17 cellular contexts compared by ENCODE assay signal in genomic region chr14:81206115-81206514, GRCh38. TPM values are rescaled to one million over a fixed set of nuclear protein-coding genes. Genes with fewer than 3 reads are reported as not detected.
DNase-seq lines count a peak whose midpoint lies in the region; ATAC-seq and TF ChIP-seq lines count a peak whose summit lies in the region.
"Had no signal": no experiment of that assay in that cellular context is flagged by ENCODE, and none has a peak within 500 bp of the region (broad histone marks: within the 10 kb centered on the region; RNA-seq: fewer than 3 reads in every experiment).

No MANE protein-coding gene starts in this region.

- H3K4me3 Mint-ChIP-seq in activated T-cell treated with anti-CD3 and anti-CD28 coated beads, Interleukin-2, amount 50 U/mL, for 4 hours, result no peak overlapping the region
- H3K4me3 Mint-ChIP-seq in dendritic cell treated with granulocyte-macrophage colony-stimulating factor and Interleukin-4, amounts not matched to agents 40 ng/mL and 50 ng/mL, for 4 days, result no peak overlapping the region
- H3K4me3 Mint-ChIP-seq: type B pancreatic cell had no signal

- H3K9me3 Mint-ChIP-seq in activated T-cell treated with anti-CD3 and anti-CD28 coated beads, Interleukin-2, amount 50 U/mL, for 4 hours, result no peaks in the 10 kb centered on the region
- H3K9me3 Mint-ChIP-seq in dendritic cell treated with granulocyte-macrophage colony-stimulating factor and Interleukin-4, amounts not matched to agents 40 ng/mL and 50 ng/mL, for 4 days, result no peaks in the 10 kb centered on the region
- H3K9me3 Mint-ChIP-seq: type B pancreatic cell had no signal

- peaks cover 53% of the 10 kb centered on the region for H3K36me3 Mint-ChIP-seq in activated T-cell treated with anti-CD3 and anti-CD28 coated beads, Interleukin-2, amount 50 U/mL, for 4 hours (ENCODE audit: insufficient read depth)
- peaks cover 73% of the 10 kb centered on the region for H3K36me3 Mint-ChIP-seq in dendritic cell treated with granulocyte-macrophage colony-stimulating factor and Interleukin-4, amounts not matched to agents 40 ng/mL and 50 ng/mL, for 4 days (ENCODE audit: low read depth)

- peaks cover 2 to 16% of the 10 kb centered on the region in 2 donors for H3K36me3 ChIP-seq in gastrocnemius medialis

- in situ Hi-C loops in gastrocnemius medialis (cut with MboI; ENCODE audit: low sequenced_read_pairs in 4 of 4), result no loop called here

- no peaks in the 10 kb centered on the region for H3K9me3 ChIP-seq in gastrocnemius medialis
- H3K9me3 ChIP-seq: neutrophil, Peyer's patch had no signal

- no peak for TF ChIP-seq POLR2A in gastrocnemius medialis (IDR thresholded peaks at IDR 0.05)

- H3K4me1 ChIP-seq in gastrocnemius medialis, result peaks cover 37 to 57% of the 10 kb centered on the region in 2 donors
- H3K4me1 ChIP-seq: Peyer's patch had no signal

- TF ChIP-seq CTCF in gastrocnemius medialis (IDR thresholded peaks at IDR 0.05 in 4 of 5, conservative IDR thresholded peaks at IDR 0.05 in 1 of 5), result no peak

- H3K4me3 ChIP-seq in gastrocnemius medialis, result no peak overlapping the region
- H3K4me3 ChIP-seq: Peyer's patch had no signal

- no peak for DNase-seq in activated T-cell treated with anti-CD3 and anti-CD28 coated beads, Interleukin-2, amount 50 U/mL, for 4 hours
- DNase-seq in activated T-cell treated with anti-CD3 and anti-CD28 coated beads, Interleukin-2, amount 50 U/mL, for 48 hours, result no peak
- DNase-seq in gastrocnemius medialis (no peak), NCI-H1417 treated with DMSO at 0.1 percent for 48 hours (lab: John Stamatoyannopoulos, UW) (no peak)
- no peak for DNase-seq in stimulated activated naive CD4-positive, alpha-beta T cell (lab: John Stamatoyannopoulos, UW)
- DNase-seq: ACHN; activated CD8-positive, alpha-beta memory T cell treated with anti-CD3 and anti-CD28 coated beads, Interleukin-2, amount 50 U/mL, for 48 hours; NCI-H526; Peyer's patch; stimulated activated CD4-positive, alpha-beta T cell treated with anti-CD3 and anti-CD28 coated beads, Interleukin-4, amount 100 ng/mL, for 4 hours had no signal

- no peaks in the 10 kb centered on the region for H3K27me3 Mint-ChIP-seq in activated T-cell treated with anti-CD3 and anti-CD28 coated beads, Interleukin-2, amount 50 U/mL, for 4 hours (ENCODE audit: low read depth)
- H3K27me3 Mint-ChIP-seq in dendritic cell treated with granulocyte-macrophage colony-stimulating factor and Interleukin-4, amounts not matched to agents 40 ng/mL and 50 ng/mL, for 4 days, result no peaks in the 10 kb centered on the region
- H3K27me3 Mint-ChIP-seq: type B pancreatic cell had no signal

- intact Hi-C loops in dendritic cell treated with granulocyte-macrophage colony-stimulating factor and Interleukin-4, amounts not matched to agents 40 ng/mL and 50 ng/mL, for 4 days (cut with micrococcal nuclease), result no loop called here
- intact Hi-C loops in gastrocnemius medialis (cut with DNase I; ENCODE audit: low total_unique reads), result no loop called here

- H3K27ac Mint-ChIP-seq in dendritic cell treated with granulocyte-macrophage colony-stimulating factor and Interleukin-4, amounts not matched to agents 40 ng/mL and 50 ng/mL, for 4 days, result peak overlapping the region; percentile 32
- H3K27ac Mint-ChIP-seq: type B pancreatic cell had no signal

- H3K27ac ChIP-seq in gastrocnemius medialis, result peak overlapping the region; percentile 83 to 91 (median 89)
- H3K27ac ChIP-seq: neutrophil, Peyer's patch, VCaP had no signal

- ATAC-seq in activated T-cell treated with anti-CD3 and anti-CD28 coated beads, Interleukin-2, amount 50 U/mL, for 4 hours, result peak; percentile 75 to 86
- ATAC-seq in HG03442 (IDR thresholded peaks at IDR 0.05; ENCODE audit: unreplicated experiment) (peak; percentile 44), gastrocnemius medialis (peak in 1 of 2 donors; percentile 40), GM21717 (IDR thresholded peaks at IDR 0.05; ENCODE audit: unreplicated experiment) (no peak)
- ATAC-seq: sciatic nerve had no signal

- no peaks in the 10 kb centered on the region for H3K27me3 ChIP-seq in gastrocnemius medialis
- H3K27me3 ChIP-seq: neutrophil, Peyer's patch had no signal

- peaks cover 40% of the 10 kb centered on the region for H3K4me1 Mint-ChIP-seq in activated T-cell treated with anti-CD3 and anti-CD28 coated beads, Interleukin-2, amount 50 U/mL, for 4 hours (ENCODE audit: low read depth)
- H3K4me1 Mint-ChIP-seq in dendritic cell treated with granulocyte-macrophage colony-stimulating factor and Interleukin-4, amounts not matched to agents 40 ng/mL and 50 ng/mL, for 4 days (ENCODE audit: low read depth), result peaks cover 43% of the 10 kb centered on the region

RNA-seq across cellular contexts. Expression of gene GTF2A1, which starts 14.6 kb away (rescaled TPM):
- total RNA-seq in activated T-cell treated with anti-CD3 and anti-CD28 coated beads, Interleukin-2, amount 50 U/mL, for 4 hours, result 10 to 100 TPM; 42.8 to 44.4 (median 43.4) TPM
- 10 to 100 TPM; 20.4 to 38.3 (median 33.2) TPM for total RNA-seq in gastrocnemius medialis
